8 cellular contexts compared by ENCODE assay signal in the genomic region with DNA sequence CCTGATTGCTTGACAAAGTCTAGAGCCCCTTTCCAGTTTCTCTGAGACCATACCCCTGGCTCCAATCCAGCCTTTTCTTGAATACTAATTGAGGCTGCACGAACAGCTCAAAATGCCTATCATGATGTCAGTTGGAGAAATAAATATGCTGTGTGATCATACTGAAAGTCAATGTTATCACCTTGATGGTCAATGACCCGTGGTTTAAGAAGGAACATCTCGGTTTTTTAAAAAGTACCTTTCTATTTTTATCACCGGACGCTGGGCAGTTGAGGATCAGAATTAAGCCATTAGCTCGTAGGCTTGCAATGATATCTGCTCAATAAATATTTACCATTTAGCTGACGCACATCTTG. TPM values are rescaled to one million over a fixed set of nuclear protein-coding genes. Genes with fewer than 3 reads are reported as not detected.
A peak's percentile ranks its signal among the peaks of the same experiment; 100 is the strongest.
DNase-seq lines count a peak whose midpoint lies in the region; ATAC-seq and TF ChIP-seq lines count a peak whose summit lies in the region.

No MANE protein-coding gene starts in this region.

- no peaks in the 10 kb centered on the region for H3K36me3 Mint-ChIP-seq in glutamatergic neuron (ENCODE audit: unreplicated experiment)

- WGBS in heart right ventricle, 2 donors: 23 to 24% methylated on average over 7 of the region's 7 CpGs

- H3K27me3 Mint-ChIP-seq in glutamatergic neuron (ENCODE audit: unreplicated experiment): no peaks in the 10 kb centered on the region

- peaks cover 2% of the 10 kb centered on the region for H3K9me3 Mint-ChIP-seq in glutamatergic neuron (ENCODE audit: unreplicated experiment)

- no peaks in the 10 kb centered on the region for H3K27me3 ChIP-seq in heart right ventricle
- H3K27me3 ChIP-seq in subcutaneous abdominal adipose tissue (ENCODE audit: control insufficient read depth in 5 of 5, insufficient read depth in 4 of 5, low read length in 5 of 5): no peaks in the 10 kb centered on the region

- intact Hi-C loops in heart right ventricle (cut with DNase I) (no loop called here), left ventricle myocardium superior (cut with micrococcal nuclease) (no loop called here)

- peaks cover 3% of the 10 kb centered on the region for H3K4me1 Mint-ChIP-seq in glutamatergic neuron (ENCODE audit: low read depth, unreplicated experiment)

- H3K9me3 ChIP-seq in heart right ventricle (no peaks in the 10 kb centered on the region), subcutaneous abdominal adipose tissue (ENCODE audit: control insufficient read depth in 5 of 5, low read length in 5 of 5) (no peaks in the 10 kb centered on the region)

- H3K36me3 ChIP-seq in heart right ventricle (no peaks in the 10 kb centered on the region), subcutaneous abdominal adipose tissue (ENCODE audit: control insufficient read depth in 5 of 5, insufficient read depth in 5 of 5, low read length in 5 of 5) (no peaks in the 10 kb centered on the region)

- DNase-seq in heart right ventricle: no peak
- no peak for DNase-seq in left ventricle myocardium superior
- DNase-seq in SK-N-DZ (ENCODE audit: low spot score): peak; percentile 3
- DNase-seq in glutamatergic neuron: no peak
- no peak for DNase-seq in LoVo (ENCODE audit: low spot score)
- DNase-seq in inferior parietal cortex (ENCODE audit: extremely low spot score): no peak

- H3K27ac ChIP-seq in heart right ventricle (peak overlapping the region; percentile 63 to 95 (median 93)), subcutaneous abdominal adipose tissue (ENCODE audit: low read depth, low read length) (peak overlapping the region; percentile 74)

- TF ChIP-seq CTCF in heart right ventricle (IDR thresholded peaks at IDR 0.05): no peak
- TF ChIP-seq CTCF in glutamatergic neuron (IDR thresholded peaks at IDR 0.05; ENCODE audit: partially characterized antibody, unreplicated experiment): no peak

- peaks cover 0 to 27% (median 8%) of the 10 kb centered on the region in 9 donors for H3K4me1 ChIP-seq in heart right ventricle
- peaks cover 0 to 23% (median 20%) of the 10 kb centered on the region in 5 donors for H3K4me1 ChIP-seq in subcutaneous abdominal adipose tissue (ENCODE audit: control insufficient read depth in 5 of 5, insufficient read depth in 5 of 5, low read length in 5 of 5)

- peak overlapping the region; percentile 94 for H3K4me3 Mint-ChIP-seq in glutamatergic neuron (ENCODE audit: unreplicated experiment)

- peak overlapping the region; percentile 79 for H3K27ac Mint-ChIP-seq in glutamatergic neuron (ENCODE audit: unreplicated experiment)

- ATAC-seq in heart right ventricle: no peak
- no peak for ATAC-seq in left ventricle myocardium superior
- no peak for ATAC-seq in activated CD4-positive, CD25-positive, alpha-beta regulatory T cell treated with anti-CD3 and anti-CD28 coated beads, Interleukin-2, amount 50 U/mL, for 24 hours

- peak overlapping the region; percentile 40 to 88 (median 76) for H3K4me3 ChIP-seq in heart right ventricle
- H3K4me3 ChIP-seq in subcutaneous abdominal adipose tissue (ENCODE audit: low read depth in 1 of 5, low read length in 5 of 5): peak overlapping the region; percentile 65 to 86 (median 76)

- peak overlapping the region in 4 of 5 donors; percentile 64 to 83 (median 74) for H3K9ac ChIP-seq in subcutaneous abdominal adipose tissue (ENCODE audit: low read length in 5 of 5)

RNA-seq across cellular contexts. Expression of a gene that starts 0.9 kb away (rescaled TPM):
- total RNA-seq in heart right ventricle (10 to 100 TPM; 11.1 to 15.7 (median 14.6) TPM), left ventricle myocardium superior (10.8 TPM), glutamatergic neuron (ENCODE audit: unreplicated experiment) (14.6 TPM)
- polyA plus RNA-seq in heart right ventricle: 1 to 10 TPM; 3.8 to 4.2 TPM
- 9.0 and 12.7 TPM in 2 replicates for polyA plus RNA-seq in SK-N-DZ (2014; cell fraction: cytosol; rRNA removed)
- polyA plus RNA-seq in SK-N-DZ (2014; cell fraction: nucleus; rRNA removed): 8.4 and 8.9 TPM in 2 replicates
